ENCODE assay signal across 8 cellular contexts in genomic region chr1:165257969-165258459, GRCh38.
DNase-seq lines count a peak whose midpoint lies in the region; ATAC-seq, FAIRE-seq and TF ChIP-seq lines count a peak whose summit lies in the region.

No MANE protein-coding gene starts in this region.

- DNase-seq in DMS79 (lab: John Stamatoyannopoulos, UW) (peak; percentile 82), LNCaP clone FGC (ENCODE audit: low read depth) (peak; percentile 77), RCC 7860 (ENCODE audit: low spot score) (peak; percentile 45), T47D (ENCODE audit: low read depth in 1 of 2, low spot score in 1 of 2) (peak; percentile 55 to 83), kidney epithelial cell (ENCODE audit: low read depth) (no peak), occipital lobe (lab: John Stamatoyannopoulos, UW) (no peak)
- DNase-seq in stimulated activated CD8-positive, alpha-beta memory T cell treated with anti-CD3 and anti-CD28 coated beads, Interleukin-4, amount 100 ng/mL, for 48 hours, result peak; percentile 77

- no peaks in the 10 kb centered on the region for H3K36me3 ChIP-seq in kidney epithelial cell (ENCODE audit: control insufficient read depth, insufficient read depth, low read length)

- ATAC-seq in GM21515 (IDR thresholded peaks at IDR 0.05; ENCODE audit: unreplicated experiment), result peak; percentile 74

- peak; percentile 86 for TF ChIP-seq CTCF in LNCaP clone FGC (IDR thresholded peaks at IDR 0.05; ENCODE audit: control insufficient read depth, extremely low read depth, insufficient read depth)
- TF ChIP-seq CTCF in kidney epithelial cell (IDR thresholded peaks at IDR 0.05; ENCODE audit: insufficient read depth, low read length, poor library complexity, severe bottlenecking), result peak; percentile 66

- in situ Hi-C loops in T47D (cut with HindIII; ENCODE audit: low pct_unique_long_range_greater_than_20kb, low sequenced_read_pairs), result no loop called here

- H3K27me3 ChIP-seq in kidney epithelial cell (ENCODE audit: control insufficient read depth, insufficient read depth, low read length), result no peaks in the 10 kb centered on the region

- FAIRE-seq in RCC 7860 (lab: Jason Lieb, UNC), result no peak

- no peak overlapping the region for H3K4me3 ChIP-seq in LNCaP clone FGC (ENCODE audit: low read depth, low read length)
- no peak overlapping the region for H3K4me3 ChIP-seq in kidney epithelial cell (ENCODE audit: low read depth, low read length)

Comparison
In these comparisons a context has a peak if more than half of its experiments do, and no peak if none do; other contexts are left out.
1. DNase-seq: peak in DMS79 (single experiment), LNCaP clone FGC (single experiment), RCC 7860 (single experiment), T47D (2 of 2) and stimulated activated CD8-positive, alpha-beta memory T cell treated with anti-CD3 and anti-CD28 coated beads, Interleukin-4, amount 100 ng/mL, for 48 hours (single experiment); none in kidney epithelial cell (single experiment) and occipital lobe (single experiment).